Comparison of ENCODE assay signal across 1 cellular context in genomic region chr12:72256725-72257124, GRCh38.
TF ChIP-seq lines count a peak whose summit lies in the region.

No MANE protein-coding gene starts in this region.

TF ChIP-seq in IMR-90, 13 proteins besides CTCF, POLR2A, EP300 and RAD21 (continued from another document):
- TF ChIP-seq RFX5 (IDR thresholded peaks at IDR 0.05; ENCODE audit: low read depth, low read length) (no peak), MXI1 (IDR thresholded peaks at IDR 0.05; ENCODE audit: borderline replicate concordance, low read depth, low read length) (no peak), NFE2L2 (IDR thresholded peaks at IDR 0.05; ENCODE audit: low read depth, low read length) (no peak), MAFK (IDR thresholded peaks at IDR 0.05; ENCODE audit: low read depth, low read length) (no peak)
